In the genomic region with DNA sequence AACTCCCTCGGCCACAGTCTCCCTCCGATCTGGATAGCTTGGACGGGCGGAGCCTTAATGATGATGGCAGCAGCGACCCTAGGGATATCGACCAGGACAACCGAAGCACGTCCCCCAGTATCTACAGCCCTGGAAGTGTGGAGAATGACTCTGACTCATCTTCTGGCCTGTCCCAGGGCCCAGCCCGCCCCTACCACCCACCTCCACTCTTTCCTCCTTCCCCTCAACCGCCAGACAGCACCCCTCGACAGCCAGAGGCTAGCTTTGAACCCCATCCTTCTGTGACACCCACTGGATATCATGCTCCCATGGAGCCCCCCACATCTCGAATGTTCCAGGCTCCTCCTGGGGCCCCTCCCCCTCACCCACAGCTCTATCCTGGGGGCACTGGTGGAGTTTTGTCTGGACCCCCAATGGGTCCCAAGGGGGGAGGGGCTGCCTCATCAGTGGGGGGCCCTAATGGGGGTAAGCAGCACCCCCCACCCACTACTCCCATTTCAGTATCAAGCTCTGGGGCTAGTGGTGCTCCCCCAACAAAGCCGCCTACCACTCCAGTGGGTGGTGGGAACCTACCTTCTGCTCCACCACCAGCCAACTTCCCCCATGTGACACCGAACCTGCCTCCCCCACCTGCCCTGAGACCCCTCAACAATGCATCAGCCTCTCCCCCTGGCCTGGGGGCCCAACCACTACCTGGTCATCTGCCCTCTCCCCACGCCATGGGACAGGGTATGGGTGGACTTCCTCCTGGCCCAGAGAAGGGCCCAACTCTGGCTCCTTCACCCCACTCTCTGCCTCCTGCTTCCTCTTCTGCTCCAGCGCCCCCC, we compare ENCODE assay signal across 10 cellular contexts. TPM values are rescaled to one million over a fixed set of nuclear protein-coding genes. Genes with fewer than 3 reads are reported as not detected.
A peak's percentile ranks its signal among the peaks of the same experiment; 100 is the strongest.
DNase-seq lines count a peak whose midpoint lies in the region; ATAC-seq and TF ChIP-seq lines count a peak whose summit lies in the region.
"Had no signal": no experiment of that assay in that cellular context is flagged by ENCODE, and none has a peak within 500 bp of the region (broad histone marks: within the 10 kb centered on the region; RNA-seq: fewer than 3 reads in every experiment).

No MANE protein-coding gene starts in this region.

- peaks cover 57% of the 10 kb centered on the region for H3K4me1 Mint-ChIP-seq in dendritic cell treated with granulocyte-macrophage colony-stimulating factor and Interleukin-4, amounts not matched to agents 40 ng/mL and 50 ng/mL, for 4 days (ENCODE audit: low read depth)

- peaks cover 22% of the 10 kb centered on the region for H3K4me1 ChIP-seq in NT2/D1 (ENCODE audit: insufficient read depth, insufficient read length)
- H3K4me1 ChIP-seq in tibial artery: peaks cover 0 to 75% (median 56%) of the 10 kb centered on the region in 4 donors

- H3K4me3 Mint-ChIP-seq in dendritic cell treated with granulocyte-macrophage colony-stimulating factor and Interleukin-4, amounts not matched to agents 40 ng/mL and 50 ng/mL, for 4 days: peak overlapping the region; percentile 79

- DNase-seq in GM12864 (ENCODE audit: low read depth) (no peak), NT2/D1 (ENCODE audit: low read depth, low spot score) (no peak), sciatic nerve (ENCODE audit: low spot score) (no peak), GM19238 (ENCODE audit: insufficient read length, low spot score) (no peak), tibial artery (no peak), NCI-H1092 treated with DMSO at 0.1 percent for 48 hours (lab: John Stamatoyannopoulos, UW) (no peak)
- DNase-seq: KBM-7, NCI-H69 had no signal

- H3K9me3 ChIP-seq in NT2/D1 (ENCODE audit: insufficient read depth, low read length) (no peaks in the 10 kb centered on the region), tibial artery (no peaks in the 10 kb centered on the region)

- H3K4me3 ChIP-seq in GM12864 (ENCODE audit: low read depth, low read length): peak overlapping the region; percentile 82
- no peak overlapping the region for H3K4me3 ChIP-seq in NT2/D1 (ENCODE audit: insufficient read length, low read depth)
- no peak overlapping the region for H3K4me3 ChIP-seq in tibial artery

- peak overlapping the region; percentile 87 for H3K27ac Mint-ChIP-seq in dendritic cell treated with granulocyte-macrophage colony-stimulating factor and Interleukin-4, amounts not matched to agents 40 ng/mL and 50 ng/mL, for 4 days

- H3K9ac ChIP-seq in NT2/D1 (ENCODE audit: insufficient read length, low read depth): peak overlapping the region; percentile 6

- peaks cover 59% of the 10 kb centered on the region for H3K36me3 Mint-ChIP-seq in dendritic cell treated with granulocyte-macrophage colony-stimulating factor and Interleukin-4, amounts not matched to agents 40 ng/mL and 50 ng/mL, for 4 days (ENCODE audit: low read depth)

- intact Hi-C loops in dendritic cell treated with granulocyte-macrophage colony-stimulating factor and Interleukin-4, amounts not matched to agents 40 ng/mL and 50 ng/mL, for 4 days (cut with micrococcal nuclease): loop anchor here (5.0 kb wide), 1 partner anchor 68 kb away; a partner anchor contains a TSS
- intact Hi-C loops in sciatic nerve (cut with DNase I): no loop called here
- intact Hi-C loops in tibial artery (cut with DNase I; ENCODE audit: low total_unique reads): no loop called here

- ATAC-seq in sciatic nerve: peak; percentile 6

- peaks cover 2% of the 10 kb centered on the region for H3K27me3 Mint-ChIP-seq in dendritic cell treated with granulocyte-macrophage colony-stimulating factor and Interleukin-4, amounts not matched to agents 40 ng/mL and 50 ng/mL, for 4 days

- H3K27me3 ChIP-seq in NT2/D1 (ENCODE audit: insufficient read depth, insufficient read length) (no peaks in the 10 kb centered on the region), tibial artery (no peaks in the 10 kb centered on the region)

- TF ChIP-seq CTCF in GM12864 (IDR thresholded peaks at IDR 0.05; ENCODE audit: low read depth, low read length, missing control alignments) (no peak), tibial artery (IDR thresholded peaks at IDR 0.05) (no peak)

- peak overlapping the region in 1 of 2 donors; percentile 99 for H3K27ac ChIP-seq in tibial artery

- H3K9me3 Mint-ChIP-seq in dendritic cell treated with granulocyte-macrophage colony-stimulating factor and Interleukin-4, amounts not matched to agents 40 ng/mL and 50 ng/mL, for 4 days: no peaks in the 10 kb centered on the region

- H3K36me3 ChIP-seq in NT2/D1 (ENCODE audit: insufficient read depth, insufficient read length, low read length) (peaks cover 85% of the 10 kb centered on the region), tibial artery (peaks cover 12 to 51% (median 15%) of the 10 kb centered on the region in 3 donors)

RNA-seq across cellular contexts. Expression of a gene that starts 7.9 kb away (rescaled TPM):
- total RNA-seq in sciatic nerve: not detected
- total RNA-seq: pulmonary artery endothelial cell had no signal

RNA-seq across cellular contexts. Expression of a gene that starts 8.0 kb away (rescaled TPM):
- total RNA-seq in sciatic nerve: 140 TPM

RNA-seq across cellular contexts. Expression of a gene that starts 8.1 kb away (rescaled TPM):
- total RNA-seq in sciatic nerve: 177 TPM

RNA-seq across cellular contexts. Expression of a gene that starts 15.4 kb away (rescaled TPM):
- 35.0 TPM for total RNA-seq in sciatic nerve

RNA-seq across cellular contexts. Expression of a gene that starts 21.4 kb away (rescaled TPM):
- 36.9 TPM for total RNA-seq in sciatic nerve
